Comparison of ENCODE assay signal across 8 cellular contexts in the genomic region with DNA sequence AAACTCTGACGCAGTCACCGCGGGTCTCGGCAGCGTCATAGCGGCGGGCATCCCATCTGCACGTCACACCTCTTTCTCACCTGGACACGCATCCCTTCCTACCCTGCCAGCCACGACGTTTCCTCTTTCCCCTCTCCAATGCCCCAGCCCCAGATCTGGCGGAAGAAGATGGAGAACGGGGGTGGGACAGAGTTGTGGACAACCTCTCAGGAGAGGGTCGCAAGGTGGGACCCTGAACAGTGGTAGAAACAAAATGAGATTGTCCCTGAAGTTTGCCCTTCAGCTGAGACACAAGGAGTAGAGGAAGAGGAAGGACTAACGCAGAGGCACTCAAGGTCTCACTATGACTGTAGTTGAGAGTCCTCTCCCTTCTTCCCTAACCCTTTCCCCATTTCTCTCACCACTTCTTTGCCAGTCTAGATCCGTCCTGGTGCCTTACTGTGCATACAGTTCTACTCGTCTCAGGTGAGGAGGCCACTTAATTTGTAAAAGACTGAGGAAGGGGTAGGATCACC. TPM values are rescaled to one million over a fixed set of nuclear protein-coding genes. Genes with fewer than 3 reads are reported as not detected.
DNase-seq lines count a peak whose midpoint lies in the region; ATAC-seq and TF ChIP-seq lines count a peak whose summit lies in the region.

No MANE protein-coding gene starts in this region.

- H3K27me3 ChIP-seq in GM23338 (ENCODE audit: insufficient read depth) (no peaks in the 10 kb centered on the region), RWPE2 (ENCODE audit: insufficient read depth, poor library complexity, severe bottlenecking) (no peaks in the 10 kb centered on the region)

- peaks cover 35% of the 10 kb centered on the region for H3K4me1 Mint-ChIP-seq in GM23338

- peak overlapping the region; percentile 92 for H3K27ac Mint-ChIP-seq in GM23338

- H3K79me2 ChIP-seq in GM23338 (replicated peaks; ENCODE audit: insufficient read depth), result peaks cover 50% of the 10 kb centered on the region

- no peaks in the 10 kb centered on the region for H3K9me3 Mint-ChIP-seq in GM23338

- no peaks in the 10 kb centered on the region for H3K9me2 ChIP-seq in GM23338 (ENCODE audit: insufficient read depth)

- peak overlapping the region; percentile 69 for H2AFZ ChIP-seq in GM23338

- H3K9me3 ChIP-seq in RWPE2 (ENCODE audit: severe bottlenecking), result no peaks in the 10 kb centered on the region

- H3K4me3 ChIP-seq in GM23338 (peak overlapping the region; percentile 61), RWPE2 (ENCODE audit: severe bottlenecking) (peak overlapping the region; percentile 71), fibroblast of pulmonary artery (replicated peaks; ENCODE audit: low read depth, low read length) (peak overlapping the region; percentile 81)

- no peaks in the 10 kb centered on the region; the same call in none of the 2 replicates for H4K20me1 ChIP-seq in GM23338 (replicated peaks; ENCODE audit: insufficient read depth)

- H3K36me3 ChIP-seq in GM23338 (ENCODE audit: insufficient read depth) (peaks cover 17% of the 10 kb centered on the region), RWPE2 (ENCODE audit: low read depth) (peaks cover 33% of the 10 kb centered on the region)

- ATAC-seq in GM23338 (no peak), RWPE2 (ENCODE audit: low read depth) (no peak), GM18858 (IDR thresholded peaks at IDR 0.05; ENCODE audit: unreplicated experiment) (no peak), HG03342 (IDR thresholded peaks at IDR 0.05; ENCODE audit: unreplicated experiment) (no peak)

- H3K4me2 ChIP-seq in GM23338, result peak overlapping the region; percentile 77

- H3K4me3 Mint-ChIP-seq in GM23338, result peak overlapping the region; percentile 90

- TF ChIP-seq CTCF in GM23338 (conservative IDR thresholded peaks at IDR 0.05; ENCODE audit: low read depth in 2 of 2), result no peak
- TF ChIP-seq CTCF in RWPE2 (IDR thresholded peaks at IDR 0.05; ENCODE audit: poor library complexity, severe bottlenecking), result no peak
- TF ChIP-seq CTCF in fibroblast of pulmonary artery (IDR thresholded peaks at IDR 0.05; ENCODE audit: low read length, missing control alignments), result no peak

- H3K27ac ChIP-seq in GM23338 (ENCODE audit: low read depth) (no peak overlapping the region), RWPE2 (ENCODE audit: poor library complexity, severe bottlenecking) (peak overlapping the region; percentile 81)

- peaks cover 40% of the 10 kb centered on the region for H3K36me3 Mint-ChIP-seq in GM23338 (ENCODE audit: low read depth)

- no peaks in the 10 kb centered on the region for H3F3A ChIP-seq in GM23338 (replicated peaks; ENCODE audit: low read depth)

- H3K4me1 ChIP-seq in GM23338 (ENCODE audit: insufficient read depth) (peaks cover 23% of the 10 kb centered on the region), RWPE2 (ENCODE audit: insufficient read depth, poor library complexity, severe bottlenecking) (peaks cover 18% of the 10 kb centered on the region)

- DNase-seq in GM23338 (ENCODE audit: low spot score) (no peak), RWPE2 (ENCODE audit: low spot score) (no peak), fibroblast of pulmonary artery (ENCODE audit: low read depth) (no peak), renal cortical epithelial cell (ENCODE audit: low read depth) (peak; percentile 37), UCSD-AML1 (lab: John Stamatoyannopoulos, UW; ENCODE audit: unreplicated experiment) (no peak), DMS153 treated with DMSO at 0.1 percent for 48 hours (lab: John Stamatoyannopoulos, UW; ENCODE audit: unreplicated experiment) (no peak)

- peaks cover 15% of the 10 kb centered on the region for H3K27me3 Mint-ChIP-seq in GM23338 (ENCODE audit: insufficient read depth, low read depth, poor library complexity)

TF ChIP-seq in GM23338, 12 proteins besides CTCF, POLR2A, EP300 and RAD21:
- TF ChIP-seq CREB1 (CRISPR knock-in tag; IDR thresholded peaks at IDR 0.05; ENCODE audit: low read depth) (peak; percentile 92; the same call in 1 of the 2 replicates), EZH2 (IDR thresholded peaks at IDR 0.05; ENCODE audit: low read depth, unreplicated experiment) (no peak)

RNA-seq across cellular contexts. Expression of a gene that starts 0.6 kb away (rescaled TPM):
- total RNA-seq in GM23338 (2014; rRNA removed; shearing (Covaris generic)), result 14.6 and 19.2 TPM in 2 replicates
- 5.4 and 5.9 TPM in 2 replicates for polyA plus RNA-seq in GM23338 (2016; fragmentation: Nextera tagmentation; extraction: Ambion mirVana)
- 9.6 and 14.1 TPM in 2 replicates for total RNA-seq in renal cortical epithelial cell

RNA-seq across cellular contexts. Expression of a gene that starts 17.7 kb away (rescaled TPM):
- 63.7 and 79.3 TPM in 2 replicates for total RNA-seq in GM23338 (2014; rRNA removed; shearing (Covaris generic))
- polyA plus RNA-seq in GM23338 (2016; fragmentation: Nextera tagmentation; extraction: Ambion mirVana), result 161 and 178 TPM in 2 replicates
- 15.8 and 34.7 TPM in 2 replicates for total RNA-seq in renal cortical epithelial cell
